In the genomic region with DNA sequence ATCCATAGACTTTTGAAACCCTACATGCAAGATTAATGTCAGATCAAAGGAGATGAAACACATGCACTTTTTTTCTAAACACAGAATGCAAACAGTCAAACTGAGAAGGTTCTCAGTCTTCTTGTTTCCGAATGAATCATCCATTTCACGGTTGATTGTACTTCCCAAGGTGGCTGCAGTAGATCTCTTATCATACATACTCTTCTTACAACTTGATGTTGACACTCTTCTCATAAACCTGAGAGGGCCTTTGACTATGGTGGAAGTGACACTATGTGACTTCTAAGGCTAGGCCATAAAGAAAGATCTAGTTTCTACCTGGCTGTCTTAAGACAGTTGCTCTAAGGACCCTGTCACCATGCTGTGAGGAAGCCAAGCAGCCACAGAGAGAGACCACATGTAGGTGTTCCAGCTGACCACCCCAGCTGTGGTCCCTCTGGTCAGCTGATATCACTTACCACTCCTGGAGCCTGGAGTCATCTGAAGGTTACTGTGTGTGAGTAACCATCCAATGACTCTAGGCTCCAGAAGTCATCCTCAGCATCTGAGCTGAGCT, we compare ENCODE assay signal across 10 cellular contexts.
DNase-seq lines count a peak whose midpoint lies in the region; ATAC-seq lines count a peak whose summit lies in the region.
"Had no signal": no experiment of that assay in that cellular context is flagged by ENCODE, and none has a peak within 500 bp of the region (broad histone marks: within the 10 kb centered on the region; RNA-seq: fewer than 3 reads in every experiment).

No MANE protein-coding gene starts in this region.

- no peaks in the 10 kb centered on the region for H3K36me3 Mint-ChIP-seq in activated CD4-positive, alpha-beta memory T cell treated with anti-CD3 and anti-CD28 coated beads for 36 hours
- no peaks in the 10 kb centered on the region for H3K36me3 Mint-ChIP-seq in activated CD4-positive, alpha-beta memory T cell treated with anti-CD3 and anti-CD28 coated beads, Interleukin-2, amount 10 ng/mL, durations not matched to agents 7 days and 5 days (ENCODE audit: low read depth)

- DNase-seq in activated CD4-positive, alpha-beta memory T cell treated with anti-CD3 and anti-CD28 coated beads for 36 hours, result peak; percentile 20
- no peak for DNase-seq in activated CD4-positive, alpha-beta memory T cell treated with anti-CD3 and anti-CD28 coated beads, Interleukin-2, amount 10 ng/mL, durations not matched to agents 7 days and 5 days
- DNase-seq in kidney tubule cell (ENCODE audit: low spot score) (peak; percentile 85), iPS-NIHi11 (ENCODE audit: low spot score) (no peak), superior temporal gyrus (ENCODE audit: extremely low spot score) (no peak)
- DNase-seq in effector CD4-positive, alpha-beta T cell, result no peak
- DNase-seq: activated CD4-positive, alpha-beta T cell treated with anti-CD3 and anti-CD28 coated beads, Interleukin-2, amount 10 ng/mL, durations not matched to agents 7 days and 5 days; NCI-H524 treated with DMSO at 0.1 percent for 48 hours had no signal

- intact Hi-C loops in activated CD4-positive, alpha-beta memory T cell treated with anti-CD3 and anti-CD28 coated beads for 36 hours (cut with micrococcal nuclease), result no loop called here

- no peaks in the 10 kb centered on the region for H3K9me3 Mint-ChIP-seq in activated CD4-positive, alpha-beta memory T cell treated with anti-CD3 and anti-CD28 coated beads for 36 hours
- H3K9me3 Mint-ChIP-seq in activated CD4-positive, alpha-beta memory T cell treated with anti-CD3 and anti-CD28 coated beads, Interleukin-2, amount 10 ng/mL, durations not matched to agents 7 days and 5 days, result no peaks in the 10 kb centered on the region
- H3K9me3 Mint-ChIP-seq: activated CD4-positive, alpha-beta T cell treated with anti-CD3 and anti-CD28 coated beads, Interleukin-2, amount 10 ng/mL, durations not matched to agents 7 days and 5 days had no signal

- CTCF ChIA-PET in activated CD4-positive, alpha-beta memory T cell treated with anti-CD3 and anti-CD28 coated beads for 36 hours (lab: Charles Lee), result no interaction called here
- CTCF ChIA-PET in activated CD4-positive, alpha-beta memory T cell treated with anti-CD3 and anti-CD28 coated beads, Interleukin-2, amount 10 ng/mL, durations not matched to agents 7 days and 5 days (lab: Charles Lee), result no interaction called here

- H3K27ac Mint-ChIP-seq in activated CD4-positive, alpha-beta memory T cell treated with anti-CD3 and anti-CD28 coated beads for 36 hours, result no peak overlapping the region
- no peak overlapping the region for H3K27ac Mint-ChIP-seq in activated CD4-positive, alpha-beta memory T cell treated with anti-CD3 and anti-CD28 coated beads, Interleukin-2, amount 10 ng/mL, durations not matched to agents 7 days and 5 days
- H3K27ac Mint-ChIP-seq: activated CD4-positive, alpha-beta T cell treated with anti-CD3 and anti-CD28 coated beads, Interleukin-2, amount 10 ng/mL, durations not matched to agents 7 days and 5 days had no signal

- H3K27me3 Mint-ChIP-seq in activated CD4-positive, alpha-beta memory T cell treated with anti-CD3 and anti-CD28 coated beads for 36 hours, result no peaks in the 10 kb centered on the region
- H3K27me3 Mint-ChIP-seq in activated CD4-positive, alpha-beta memory T cell treated with anti-CD3 and anti-CD28 coated beads, Interleukin-2, amount 10 ng/mL, durations not matched to agents 7 days and 5 days, result peaks cover 5% of the 10 kb centered on the region

- ATAC-seq in GM21619 (IDR thresholded peaks at IDR 0.05; ENCODE audit: unreplicated experiment) (peak; percentile 93), HG03439 (IDR thresholded peaks at IDR 0.05; ENCODE audit: unreplicated experiment) (peak; percentile 96)

- no peak overlapping the region for H3K4me3 Mint-ChIP-seq in activated CD4-positive, alpha-beta memory T cell treated with anti-CD3 and anti-CD28 coated beads for 36 hours
- H3K4me3 Mint-ChIP-seq in activated CD4-positive, alpha-beta memory T cell treated with anti-CD3 and anti-CD28 coated beads, Interleukin-2, amount 10 ng/mL, durations not matched to agents 7 days and 5 days, result no peak overlapping the region
- H3K4me3 Mint-ChIP-seq: activated CD4-positive, alpha-beta T cell treated with anti-CD3 and anti-CD28 coated beads, Interleukin-2, amount 10 ng/mL, durations not matched to agents 7 days and 5 days had no signal

- POLR2A ChIA-PET in activated CD4-positive, alpha-beta memory T cell treated with anti-CD3 and anti-CD28 coated beads for 36 hours (lab: Charles Lee), result no interaction called here
- POLR2A ChIA-PET in activated CD4-positive, alpha-beta memory T cell treated with anti-CD3 and anti-CD28 coated beads, Interleukin-2, amount 10 ng/mL, durations not matched to agents 7 days and 5 days (lab: Charles Lee), result no interaction called here

- peaks cover 7% of the 10 kb centered on the region for H3K4me1 Mint-ChIP-seq in activated CD4-positive, alpha-beta memory T cell treated with anti-CD3 and anti-CD28 coated beads for 36 hours (ENCODE audit: low read depth)
- peaks cover 6% of the 10 kb centered on the region for H3K4me1 Mint-ChIP-seq in activated CD4-positive, alpha-beta memory T cell treated with anti-CD3 and anti-CD28 coated beads, Interleukin-2, amount 10 ng/mL, durations not matched to agents 7 days and 5 days

Comparison
In these comparisons a context has a peak if more than half of its experiments do, and no peak if none do; other contexts are left out.
1. DNase-seq: peak in activated CD4-positive, alpha-beta memory T cell treated with anti-CD3 and anti-CD28 coated beads for 36 hours (single experiment) and kidney tubule cell (single experiment); none in activated CD4-positive, alpha-beta memory T cell treated with anti-CD3 and anti-CD28 coated beads, Interleukin-2, amount 10 ng/mL, durations not matched to agents 7 days and 5 days (single experiment), iPS-NIHi11 (single experiment), effector CD4-positive, alpha-beta T cell (single experiment) and superior temporal gyrus (single experiment).